20 cellular contexts compared by ENCODE assay signal in the genomic region with DNA sequence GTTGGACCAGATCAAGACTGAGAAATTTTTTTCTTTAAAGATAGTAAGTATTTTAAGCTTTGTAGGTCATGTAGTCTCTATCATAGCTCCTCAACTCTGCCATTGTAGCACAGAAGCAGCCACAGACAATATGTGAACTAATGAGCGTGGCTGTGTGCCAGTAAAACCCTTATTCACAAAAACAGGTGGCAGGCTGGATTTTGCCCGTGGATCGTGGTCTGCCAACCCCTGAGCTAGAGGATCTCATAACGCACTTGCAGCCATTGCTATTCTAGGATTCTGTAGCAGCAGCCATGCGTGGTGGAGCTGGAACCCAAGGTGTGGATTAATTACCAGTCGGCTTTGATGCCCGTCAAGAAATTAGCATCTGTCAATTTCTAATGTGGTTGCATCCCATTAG.
DNase-seq lines count a peak whose midpoint lies in the region; ATAC-seq, FAIRE-seq and TF ChIP-seq lines count a peak whose summit lies in the region.
"Had no signal": no experiment of that assay in that cellular context is flagged by ENCODE, and none has a peak within 500 bp of the region (broad histone marks: within the 10 kb centered on the region; RNA-seq: fewer than 3 reads in every experiment).

No MANE protein-coding gene starts in this region.

- FAIRE-seq in GM12891 (lab: Jason Lieb, UNC) = no peak
- FAIRE-seq: bronchial epithelial cell had no signal

- no peaks in the 10 kb centered on the region for H3K27me3 ChIP-seq in H7 (ENCODE audit: control insufficient read depth, insufficient read depth, low read length)
- H3K27me3 ChIP-seq: foreskin keratinocyte, thyroid gland had no signal

- TF ChIP-seq POLR2A in GM12891 (IDR thresholded peaks at IDR 0.05; ENCODE audit: low read depth, low read length) = no peak

- peak; percentile 79 for DNase-seq in DMS 273 treated with DMSO at 0.1 percent for 48 hours (lab: John Stamatoyannopoulos, UW)
- peak; percentile 81 for DNase-seq in NCI-H1092 treated with DMSO at 0.1 percent for 48 hours (lab: John Stamatoyannopoulos, UW)
- peak; percentile 64 for DNase-seq in NCI-H2171 (lab: John Stamatoyannopoulos, UW)
- peak; percentile 73 for DNase-seq in RPMI8226
- DNase-seq in GM12891 (ENCODE audit: insufficient read length, low spot score) = no peak
- no peak for DNase-seq in NCI-H526 (lab: John Stamatoyannopoulos, UW)
- DNase-seq in H7 = no peak
- DNase-seq: ACHN; activated CD4-positive, alpha-beta T cell treated with anti-CD3 and anti-CD28 coated beads, Interleukin-2, amount 10 ng/mL, durations not matched to agents 7 days and 5 days; activated naive CD4-positive, alpha-beta T cell treated with anti-CD3 and anti-CD28 coated beads, Interleukin-2, amount 50 U/mL, for 16 hours; amygdala; cortex of kidney; psoas muscle; thyroid gland had no signal

- no peak overlapping the region for H3K4me3 ChIP-seq in H7 (ENCODE audit: insufficient read depth, low read depth, low read length)
- H3K4me3 ChIP-seq: BLaER1, psoas muscle, SK-N-MC, thyroid gland had no signal

- H3K36me3 ChIP-seq in H7 (replicated peaks; ENCODE audit: control insufficient read depth, insufficient read depth, low read length) = no peaks in the 10 kb centered on the region; the same call in 1 of the 2 replicates
- H3K36me3 ChIP-seq: thyroid gland had no signal

- no peak for ATAC-seq in HG02870 (IDR thresholded peaks at IDR 0.05; ENCODE audit: unreplicated experiment)
- ATAC-seq: stimulated activated naive CD8-positive, alpha-beta T cell treated with anti-CD3 and anti-CD28 coated beads, Interleukin-15, amount 100 ng/mL, for 72 hours had no signal

TF ChIP-seq in GM12891, 5 proteins besides CTCF, POLR2A, EP300 and RAD21:
- TF ChIP-seq PAX5 (IDR thresholded peaks at IDR 0.05; ENCODE audit: insufficient read depth, low read length, severe bottlenecking) = no peak
- no peak for TF ChIP-seq POLR2AphosphoS5 (IDR thresholded peaks at IDR 0.05; ENCODE audit: low read depth, low read length)
- no peak for TF ChIP-seq TAF1 (IDR thresholded peaks at IDR 0.05; ENCODE audit: low read depth, low read length)
- TF ChIP-seq SPI1 (IDR thresholded peaks at IDR 0.05; ENCODE audit: low read depth, low read length) = no peak
- no peak for TF ChIP-seq POU2F2 (IDR thresholded peaks at IDR 0.05; ENCODE audit: low read depth, low read length)

Comparison
In these comparisons a context has a peak if more than half of its experiments do, and no peak if none do; other contexts are left out.
1. DNase-seq: peak in DMS 273 treated with DMSO at 0.1 percent for 48 hours (single experiment), NCI-H1092 treated with DMSO at 0.1 percent for 48 hours (single experiment), NCI-H2171 (single experiment) and RPMI8226 (single experiment); none in GM12891 (single experiment), NCI-H526 (0 of 2) and H7 (single experiment).